Comparison of ENCODE assay signal across 1 cellular context in genomic region chr1:162372159-162373071, GRCh38.
TF ChIP-seq lines count a peak whose summit lies in the region.

No MANE protein-coding gene starts in this region.

TF ChIP-seq in K562, 482 proteins besides CTCF, POLR2A, EP300 and RAD21 (continued from another document and continues in another):
- TF ChIP-seq MGA (IDR thresholded peaks at IDR 0.05): peak; percentile 64; the same call in 1 of the 2 replicates
- no peak for TF ChIP-seq FOXK2 (conservative IDR thresholded peaks at IDR 0.05 in 1 of 2, IDR thresholded peaks at IDR 0.05 in 1 of 2; ENCODE audit: low read depth in 2 of 2)
- peak; percentile 71 for TF ChIP-seq ATF7 (IDR thresholded peaks at IDR 0.05)
- 0 out of 2 replicates have a peak, but pooled peaks have one; percentile 26 for TF ChIP-seq ILF3 (IDR thresholded peaks at IDR 0.05; ENCODE audit: borderline replicate concordance)
- TF ChIP-seq SMARCE1 (IDR thresholded peaks at IDR 0.05): peak; percentile 97
- TF ChIP-seq MYNN (IDR thresholded peaks at IDR 0.05): peak; percentile 87; the same call in 1 of the 2 replicates
- TF ChIP-seq MYNN (CRISPR knock-in tag; IDR thresholded peaks at IDR 0.05): no peak
- TF ChIP-seq HLTF (IDR thresholded peaks at IDR 0.05): no peak
- TF ChIP-seq LCOR (CRISPR knock-in tag; IDR thresholded peaks at IDR 0.05): peak; percentile 71
- TF ChIP-seq POLR2AphosphoS5 (IDR thresholded peaks at IDR 0.05; ENCODE audit: control insufficient read depth, insufficient read depth, low read depth, low read length): peak; percentile 98
- TF ChIP-seq MEF2A (IDR thresholded peaks at IDR 0.05; ENCODE audit: control insufficient read depth, low read depth, low read length): peak; percentile 67; the same call in 1 of the 2 replicates
- TF ChIP-seq EP400 (IDR thresholded peaks at IDR 0.05): peak; percentile 37; the same call in 1 of the 2 replicates
- no peak for TF ChIP-seq ZNF778 (CRISPR knock-in tag; IDR thresholded peaks at IDR 0.05)
- peak; percentile 90 to 94 for TF ChIP-seq KDM1A (IDR thresholded peaks at IDR 0.05)
- peak; percentile 92 for TF ChIP-seq HDAC2 (IDR thresholded peaks at IDR 0.05)
- TF ChIP-seq ZBTB11 (CRISPR knock-in tag; IDR thresholded peaks at IDR 0.05): peak in 1 of 3 experiments; percentile 63; a peak in 1 of 6 replicates
- 0 out of 2 replicates have a peak, but pooled peaks have one; percentile 21 for TF ChIP-seq ZNF76 (CRISPR knock-in tag; IDR thresholded peaks at IDR 0.05; ENCODE audit: borderline replicate concordance)
- TF ChIP-seq ZNF639 (CRISPR knock-in tag; conservative IDR thresholded peaks at IDR 0.05 in 1 of 2, IDR thresholded peaks at IDR 0.05 in 1 of 2): peak in 1 of 2 experiments; percentile 79; a peak in 2 of 4 replicates
- no peak for TF ChIP-seq NFE2L1 (tag; IDR thresholded peaks at IDR 0.05; ENCODE audit: borderline replicate concordance, low read depth)
- TF ChIP-seq MAZ (CRISPR knock-in tag; conservative IDR thresholded peaks at IDR 0.05 in 1 of 2, IDR thresholded peaks at IDR 0.05 in 1 of 2): peak; percentile 32 to 91; a peak in 2 of 4 replicates
- no peak; the same call in 1 of the 2 replicates for TF ChIP-seq USF2 (CRISPR knock-in tag; IDR thresholded peaks at IDR 0.05)
- peak; percentile 84; the same call in 1 of the 2 replicates for TF ChIP-seq GATAD2B (IDR thresholded peaks at IDR 0.05; ENCODE audit: borderline replicate concordance)
- peak; percentile 98 for TF ChIP-seq CBFA2T3 (IDR thresholded peaks at IDR 0.05)
- TF ChIP-seq ILK (tag; IDR thresholded peaks at IDR 0.05; ENCODE audit: borderline replicate concordance, low read depth): no peak
- peak; percentile 55; the same call in 1 of the 2 replicates for TF ChIP-seq KLF6 (CRISPR knock-in tag; IDR thresholded peaks at IDR 0.05; ENCODE audit: borderline replicate concordance)
- no peak for TF ChIP-seq ZNF146 (CRISPR knock-in tag; IDR thresholded peaks at IDR 0.05; ENCODE audit: unreplicated experiment)
- peak; percentile 87; the same call in 1 of the 2 replicates for TF ChIP-seq ZNF609 (CRISPR knock-in tag; IDR thresholded peaks at IDR 0.05; ENCODE audit: borderline replicate concordance)
- TF ChIP-seq DNMT1 (IDR thresholded peaks at IDR 0.05): no peak
- TF ChIP-seq NELFE (IDR thresholded peaks at IDR 0.05; ENCODE audit: insufficient read depth, insufficient read length): no peak
- TF ChIP-seq TBL1XR1 (IDR thresholded peaks at IDR 0.05; ENCODE audit: low read length in 2 of 2): peak; percentile 80 to 87; a peak in 3 of 4 replicates
- TF ChIP-seq MTA1 (IDR thresholded peaks at IDR 0.05; ENCODE audit: borderline replicate concordance): peak; percentile 80
- no peak for TF ChIP-seq SIRT6 (IDR thresholded peaks at IDR 0.05; ENCODE audit: low read depth, low read length)
- TF ChIP-seq CBFB (CRISPR knock-in tag; IDR thresholded peaks at IDR 0.05): peak; percentile 98
- peak; percentile 86 for TF ChIP-seq SMAD4 (CRISPR knock-in tag; conservative IDR thresholded peaks at IDR 0.05)
- TF ChIP-seq KAT8 (IDR thresholded peaks at IDR 0.05; ENCODE audit: low read depth): no peak
- TF ChIP-seq DPF2 (IDR thresholded peaks at IDR 0.05): peak; percentile 98
- TF ChIP-seq ZNF175 (CRISPR knock-in tag; IDR thresholded peaks at IDR 0.05; ENCODE audit: low read depth): peak; percentile 81; the same call in 1 of the 2 replicates
- TF ChIP-seq ESRRB (CRISPR knock-in tag; IDR thresholded peaks at IDR 0.05; ENCODE audit: borderline replicate concordance): no peak
- no peak for TF ChIP-seq ID3 (CRISPR knock-in tag; IDR thresholded peaks at IDR 0.05)
- TF ChIP-seq ID3 (tag; IDR thresholded peaks at IDR 0.05): peak; percentile 70
- peak; percentile 69 for TF ChIP-seq ZEB2 (IDR thresholded peaks at IDR 0.05)
